23 cellular contexts compared by ENCODE assay signal in genomic region chr12:111012918-111013317, GRCh38. TPM values are rescaled to one million over a fixed set of nuclear protein-coding genes. Genes with fewer than 3 reads are reported as not detected.
A peak's percentile ranks its signal among the peaks of the same experiment; 100 is the strongest.
DNase-seq lines count a peak whose midpoint lies in the region; ATAC-seq, FAIRE-seq and TF ChIP-seq lines count a peak whose summit lies in the region.
"Had no signal": no experiment of that assay in that cellular context is flagged by ENCODE, and none has a peak within 500 bp of the region (broad histone marks: within the 10 kb centered on the region; RNA-seq: fewer than 3 reads in every experiment).

No MANE protein-coding gene starts in this region.

- ATAC-seq in WTC11 (no peak), GM19395 (IDR thresholded peaks at IDR 0.05; ENCODE audit: unreplicated experiment) (no peak)
- ATAC-seq: HCT116 had no signal

- DNase-seq in NCI-H82 (lab: John Stamatoyannopoulos, UW) (peak; percentile 19), NCI-H82 treated with DMSO at 0.1 percent for 48 hours (lab: John Stamatoyannopoulos, UW; ENCODE audit: unreplicated experiment) (no peak), WTC11 (ENCODE audit: low spot score) (no peak), bronchial epithelial cell (ENCODE audit: low read depth) (no peak), spleen (no peak)
- DNase-seq: ACHN; AML-193; BE2C; Calu3; CD4-positive, alpha-beta T cell; COR-L47; DMS53; DMS79 treated with DMSO at 0.1 percent for 48 hours; GF-D8; GM23248; H9 had no signal

- FAIRE-seq in bronchial epithelial cell (lab: Jason Lieb, UNC), result peak; percentile 82
- FAIRE-seq: A204.1, GM12892 had no signal

- H3K9me3 ChIP-seq in spleen, result peaks cover 0 to 4% (median 0%) of the 10 kb centered on the region in 8 donors
- H3K9me3 ChIP-seq: BE2C had no signal

- CTCF ChIA-PET in WTC11 (lab: Charles Lee), result interaction anchor here (1.2 kb wide), 1 partner anchor 118 kb away, joined by 4 read pairs; no protein-coding TSS in a partner anchor

- H3K27me3 ChIP-seq in bronchial epithelial cell (ENCODE audit: control insufficient read depth, insufficient read depth, low read length), result peaks cover 3% of the 10 kb centered on the region
- peaks cover 0 to 23% (median 0%) of the 10 kb centered on the region in 7 donors for H3K27me3 ChIP-seq in spleen (replicated peaks in 1 of 7)
- H3K27me3 ChIP-seq: BLaER1 treated with 17β-estradiol and CSF1 and Interleukin-3, amounts not matched to agents 10 nM and 100 nM had no signal

- H3K4me3 ChIP-seq in bronchial epithelial cell (ENCODE audit: low read depth, low read length), result no peak overlapping the region
- H3K4me3 ChIP-seq in spleen, result no peak overlapping the region
- H3K4me3 ChIP-seq: BLaER1 treated with 17β-estradiol and CSF1 and Interleukin-3, amounts not matched to agents 10 nM and 100 nM; GM23248 had no signal

- WGBS in spleen, 5 donors, result 84 to 94% (median 93%) methylated on average over 3 of the region's 3 CpGs

- H3K27ac ChIP-seq in spleen, result no peak overlapping the region
- H3K27ac ChIP-seq: 22Rv1; BLaER1 treated with 17β-estradiol and CSF1 and Interleukin-3, amounts not matched to agents 10 nM and 100 nM; GM23248 had no signal

- H3K4me1 Mint-ChIP-seq in WTC11, result peaks cover 5% of the 10 kb centered on the region; the same call in 1 of the 2 replicates

- peaks cover 5% of the 10 kb centered on the region; the same call in 1 of the 2 replicates for H3K36me3 Mint-ChIP-seq in WTC11
- H3K36me3 Mint-ChIP-seq: CD14-positive monocyte had no signal

- H3K9me3 Mint-ChIP-seq in WTC11, result peaks cover 13% of the 10 kb centered on the region

- no peak for TF ChIP-seq CTCF in WTC11 (IDR thresholded peaks at IDR 0.05)
- TF ChIP-seq CTCF in bronchial epithelial cell (IDR thresholded peaks at IDR 0.05; ENCODE audit: insufficient read depth, low read length, severe bottlenecking), result no peak
- no peak for TF ChIP-seq CTCF in spleen (IDR thresholded peaks at IDR 0.05 in 8 of 11, conservative IDR thresholded peaks at IDR 0.05 in 3 of 11)

- intact Hi-C loops in spleen (cut with DNase I; ENCODE audit: low total_unique reads), result no loop called here

- TF ChIP-seq POLR2A in spleen (IDR thresholded peaks at IDR 0.05), result no peak

- H3K27me3 Mint-ChIP-seq in WTC11 (ENCODE audit: low read depth), result peaks cover 70% of the 10 kb centered on the region

- no peak overlapping the region for H3K27ac Mint-ChIP-seq in WTC11
- H3K27ac Mint-ChIP-seq: CD4-positive, alpha-beta T cell; H9 had no signal

- no peaks in the 10 kb centered on the region for H3K4me1 ChIP-seq in spleen
- H3K4me1 ChIP-seq: BE2C had no signal

- POLR2A ChIA-PET in WTC11 (lab: Charles Lee), result no interaction called here

- no peaks in the 10 kb centered on the region for H3K36me3 ChIP-seq in bronchial epithelial cell (ENCODE audit: control insufficient read depth, insufficient read depth, low read length)
- H3K36me3 ChIP-seq in spleen, result no peaks in the 10 kb centered on the region
- H3K36me3 ChIP-seq: BE2C; BLaER1 treated with 17β-estradiol and CSF1 and Interleukin-3, amounts not matched to agents 10 nM and 100 nM had no signal

- no peak overlapping the region for H3K4me3 Mint-ChIP-seq in WTC11
- H3K4me3 Mint-ChIP-seq: CD14-positive monocyte; CD4-positive, alpha-beta T cell; H9 had no signal

TF ChIP-seq in WTC11, 78 proteins besides CTCF, POLR2A, EP300 and RAD21:
- no peak for TF ChIP-seq GRHL2 (CRISPR knock-in tag; IDR thresholded peaks at IDR 0.05; ENCODE audit: insufficient replicate concordance, severe bottlenecking)
- peak; percentile 33; the same call in 1 of the 2 replicates for TF ChIP-seq NFYB (CRISPR knock-in tag; conservative IDR thresholded peaks at IDR 0.05; ENCODE audit: low read depth)
- TF ChIP-seq, protein P1, sequence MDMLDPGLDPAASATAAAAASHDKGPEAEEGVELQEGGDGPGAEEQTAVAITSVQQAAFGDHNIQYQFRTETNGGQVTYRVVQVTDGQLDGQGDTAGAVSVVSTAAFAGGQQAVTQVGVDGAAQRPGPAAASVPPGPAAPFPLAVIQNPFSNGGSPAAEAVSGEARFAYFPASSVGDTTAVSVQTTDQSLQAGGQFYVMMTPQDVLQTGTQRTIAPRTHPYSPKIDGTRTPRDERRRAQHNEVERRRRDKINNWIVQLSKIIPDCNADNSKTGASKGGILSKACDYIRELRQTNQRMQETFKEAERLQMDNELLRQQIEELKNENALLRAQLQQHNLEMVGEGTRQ (CRISPR knock-in tag; IDR thresholded peaks at IDR 0.05), result peak; percentile 49

RNA-seq across cellular contexts. Expression of gene CUX2, which starts 21.0 kb away (rescaled TPM):
- total RNA-seq in WTC11 (2021), result 5.9 to 6.9 TPM (median 6.3 TPM) in 3 replicates
- 0.38 and 1.6 TPM in 2 replicates for total RNA-seq in bronchial epithelial cell
- under 1 TPM in 5 of 7 donors, not detected in 2; 0.06 to 0.44 (median 0.09) TPM for total RNA-seq in spleen
- under 1 TPM; under 0.01 to 0.07 (median 0.05) TPM for polyA plus RNA-seq in spleen
- total RNA-seq: Calu3, GM23248 had no signal
- polyA plus RNA-seq: CD14-positive monocyte, GM23248 had no signal
